ENCODE assay signal across 23 cellular contexts in the genomic region with DNA sequence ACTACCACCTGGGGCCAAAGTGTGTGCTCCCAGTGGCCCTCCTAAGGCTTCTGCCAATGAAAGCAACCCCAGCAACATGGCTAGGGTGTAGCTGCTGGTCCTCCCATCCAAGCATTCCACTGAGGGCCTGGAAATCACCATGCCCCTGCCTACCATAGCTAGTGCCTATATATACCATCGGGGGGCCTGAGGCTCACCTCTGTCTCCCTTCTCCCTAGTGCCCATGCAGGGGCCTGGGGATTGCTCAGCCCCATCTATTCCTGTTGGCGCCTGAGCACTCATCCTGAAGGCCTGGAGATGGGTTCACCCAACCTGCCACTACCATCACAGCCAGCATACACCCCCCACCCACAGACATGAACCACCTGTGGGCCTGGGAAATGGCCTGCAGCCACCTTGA.
"Had no signal": no experiment of that assay in that cellular context is flagged by ENCODE, and none has a peak within 500 bp of the region (broad histone marks: within the 10 kb centered on the region; RNA-seq: fewer than 3 reads in every experiment).

No MANE protein-coding gene starts in this region.

- H3K4me3 ChIP-seq: colonic mucosa, coronary artery, dorsolateral prefrontal cortex, esophagus muscularis mucosa, esophagus squamous epithelium, gastrocnemius medialis, gastroesophageal sphincter, heart left ventricle had no signal

- H3K9me3 Mint-ChIP-seq: dendritic cell treated with granulocyte-macrophage colony-stimulating factor and Interleukin-4, amounts not matched to agents 40 ng/mL and 50 ng/mL, for 4 days had no signal

- H3K27ac ChIP-seq: colonic mucosa, coronary artery, dorsolateral prefrontal cortex, epithelial cell of prostate, esophagus muscularis mucosa, esophagus squamous epithelium, foreskin keratinocyte, gastrocnemius medialis, gastroesophageal sphincter, heart left ventricle had no signal

- H3K4me3 Mint-ChIP-seq: dendritic cell treated with granulocyte-macrophage colony-stimulating factor and Interleukin-4, amounts not matched to agents 40 ng/mL and 50 ng/mL, for 4 days; effector memory CD8-positive, alpha-beta T cell; endodermal cell had no signal

- H3K4me1 ChIP-seq: colonic mucosa, esophagus muscularis mucosa, esophagus squamous epithelium, foreskin keratinocyte, gastrocnemius medialis, gastroesophageal sphincter, heart left ventricle had no signal

- DNase-seq: cerebellar nuclear complex; colonic mucosa; cortex of kidney; dorsolateral prefrontal cortex; effector CD8-positive, alpha-beta T cell; effector memory CD4-positive, alpha-beta T cell; effector memory CD8-positive, alpha-beta T cell; endodermal cell; erythroblast; esophagus squamous epithelium; foreskin fibroblast; foreskin keratinocyte; foreskin melanocyte; gastrocnemius medialis; glutamatergic neuron; head of caudate nucleus; heart left ventricle had no signal

- H3K27ac Mint-ChIP-seq: dendritic cell treated with granulocyte-macrophage colony-stimulating factor and Interleukin-4, amounts not matched to agents 40 ng/mL and 50 ng/mL, for 4 days; effector memory CD8-positive, alpha-beta T cell; endodermal cell had no signal

- H3K27me3 ChIP-seq: colonic mucosa, dorsolateral prefrontal cortex, esophagus muscularis mucosa, esophagus squamous epithelium, gastrocnemius medialis, gastroesophageal sphincter, heart left ventricle had no signal

- H3K27me3 Mint-ChIP-seq: dendritic cell treated with granulocyte-macrophage colony-stimulating factor and Interleukin-4, amounts not matched to agents 40 ng/mL and 50 ng/mL, for 4 days had no signal

- H3K9me3 ChIP-seq: colonic mucosa, esophagus muscularis mucosa, esophagus squamous epithelium, gastrocnemius medialis, gastroesophageal sphincter, heart left ventricle had no signal

- H3K36me3 ChIP-seq: colonic mucosa, esophagus muscularis mucosa, esophagus squamous epithelium, gastrocnemius medialis, gastroesophageal sphincter, heart left ventricle had no signal

- ATAC-seq: effector memory CD8-positive, alpha-beta T cell; esophagus mucosa; foreskin keratinocyte; gastrocnemius medialis; gastroesophageal sphincter; heart left ventricle had no signal
